ENCODE assay signal across 16 cellular contexts in the genomic region with DNA sequence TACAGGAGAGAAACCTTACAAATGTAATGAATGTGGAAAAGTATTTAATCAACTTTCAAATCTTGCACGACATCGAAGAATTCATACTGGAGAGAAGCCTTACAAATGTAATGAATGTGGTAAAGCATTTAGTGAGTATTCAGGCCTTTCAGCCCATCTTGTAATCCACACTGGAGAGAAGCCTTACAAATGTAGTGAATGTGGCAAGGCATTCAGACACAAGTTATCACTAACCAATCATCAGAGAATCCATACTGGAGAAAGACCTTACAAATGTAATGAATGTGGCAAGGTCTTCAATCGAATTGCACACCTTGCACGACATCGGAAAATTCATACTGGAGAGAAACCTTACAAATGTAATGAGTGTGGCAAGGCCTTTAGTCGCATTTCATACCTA. TPM values are rescaled to one million over a fixed set of nuclear protein-coding genes. Genes with fewer than 3 reads are reported as not detected.
A peak's percentile ranks its signal among the peaks of the same experiment; 100 is the strongest.
DNase-seq lines count a peak whose midpoint lies in the region; ATAC-seq, FAIRE-seq and TF ChIP-seq lines count a peak whose summit lies in the region.
"Had no signal": no experiment of that assay in that cellular context is flagged by ENCODE, and none has a peak within 500 bp of the region (broad histone marks: within the 10 kb centered on the region; RNA-seq: fewer than 3 reads in every experiment).

No MANE protein-coding gene starts in this region.

- no peaks in the 10 kb centered on the region for H3K27me3 ChIP-seq in liver (ENCODE audit: control insufficient read depth in 4 of 4, insufficient read depth in 4 of 4, low read length in 3 of 4)
- no peaks in the 10 kb centered on the region for H3K27me3 ChIP-seq in right lobe of liver
- H3K27me3 ChIP-seq in K562 (ENCODE audit: control insufficient read depth in 2 of 2, insufficient read depth in 2 of 2, low read length in 2 of 2), result no peaks in the 10 kb centered on the region

- DNase-seq in right lobe of liver (no peak), K562 (ENCODE audit: extremely low read depth in 1 of 4, low spot score in 3 of 4) (no peak), kidney (no peak), NCI-H1417 (lab: John Stamatoyannopoulos, UW) (no peak), inferior parietal cortex (ENCODE audit: extremely low spot score) (no peak)
- no peak for DNase-seq in activated naive CD4-positive, alpha-beta T cell (lab: John Stamatoyannopoulos, UW)
- DNase-seq: 8988T, H7, Kasumi-1, NCI-H1930, NCI-H510A, NCI-H82 had no signal

- H3K9ac ChIP-seq in liver (ENCODE audit: low read depth in 1 of 2, low read length in 2 of 2), result no peak overlapping the region
- H3K9ac ChIP-seq in K562 (ENCODE audit: insufficient read depth in 1 of 2, low read depth in 2 of 2, low read length in 2 of 2), result no peak overlapping the region
- no peak overlapping the region for H3K9ac ChIP-seq in kidney (ENCODE audit: low read length in 2 of 2)

- H3K4me2 ChIP-seq in K562 (ENCODE audit: insufficient read depth, low read length), result no peak overlapping the region

- ATAC-seq in right lobe of liver (no peak), K562 (no peak), HG03095 (IDR thresholded peaks at IDR 0.05; ENCODE audit: unreplicated experiment) (no peak)
- ATAC-seq: Panc1, Right ventricle myocardium inferior had no signal

- no peaks in the 10 kb centered on the region for H4K20me1 ChIP-seq in K562 (replicated peaks; ENCODE audit: control insufficient read depth, insufficient read depth, low read length)

- WGBS in liver, result over 99% methylated on average over 6 of the region's 6 CpGs
- WGBS in right lobe of liver (ENCODE audit: insufficient coverage, low coverage, low lambda C conversion rate, missing lambda C conversion rate), result 91% methylated on average over 6 of the region's 6 CpGs
- 96% methylated on average over 6 of the region's 6 CpGs for WGBS in K562 (ENCODE audit: insufficient coverage, low coverage, missing lambda C conversion rate)

- TF ChIP-seq POLR2A in right lobe of liver (IDR thresholded peaks at IDR 0.05), result no peak
- no peak for TF ChIP-seq POLR2A in K562 (conservative IDR thresholded peaks at IDR 0.05)

- no TSS peak for BruUV-seq in K562 (replicated peaks; lab: Mats Ljungman, UMichigan)

- in situ Hi-C loops in K562 (cut with MboI), result no loop called here

- H3K4me3 ChIP-seq in liver (ENCODE audit: low read depth in 1 of 3, low read length in 3 of 3) (peak overlapping the region in 2 of 3 donors; percentile 64 to 87), right lobe of liver (no peak overlapping the region), K562 (no peak overlapping the region), kidney (ENCODE audit: low read length in 2 of 2) (peak overlapping the region; percentile 20 to 49)

- H3K9me3 ChIP-seq in liver (ENCODE audit: control insufficient read depth in 4 of 4, low read length in 3 of 4) (peaks cover 60 to 98% (median 84%) of the 10 kb centered on the region in 4 donors), right lobe of liver (peaks cover 15 to 90% (median 48%) of the 10 kb centered on the region in 4 donors), K562 (replicated peaks; ENCODE audit: control insufficient read depth, insufficient read depth, low read depth, low read length) (peaks cover 41% of the 10 kb centered on the region), kidney (ENCODE audit: control insufficient read depth in 1 of 2, low read length in 2 of 2) (peaks cover 64 to 93% of the 10 kb centered on the region in 2 donors)

- TF ChIP-seq RAD21 in liver (IDR thresholded peaks at IDR 0.05), result no peak
- TF ChIP-seq RAD21 in K562 (CRISPR knock-in tag; conservative IDR thresholded peaks at IDR 0.05 in 1 of 2, IDR thresholded peaks at IDR 0.05 in 1 of 2), result no peak

- POLR2A ChIA-PET in K562 (lab: Yijun Ruan, JAX), result no interaction called here

- no peak for TF ChIP-seq EP300 in K562 (IDR thresholded peaks at IDR 0.05; ENCODE audit: low read length)

- H3K4me1 ChIP-seq in liver (ENCODE audit: control insufficient read depth in 4 of 4, insufficient read depth in 4 of 4, low read length in 3 of 4) (no peaks in the 10 kb centered on the region), right lobe of liver (no peaks in the 10 kb centered on the region), K562 (replicated peaks in 1 of 2; ENCODE audit: control insufficient read depth in 2 of 2, insufficient read depth in 2 of 2, low read length in 2 of 2) (no peaks in the 10 kb centered on the region; a peak in 1 of 5 replicates), kidney (ENCODE audit: control insufficient read depth in 1 of 2, insufficient read depth in 1 of 2, low read depth in 1 of 2, low read length in 2 of 2) (no peaks in the 10 kb centered on the region)

- H3K36me3 ChIP-seq in liver (ENCODE audit: control insufficient read depth in 4 of 4, insufficient read depth in 3 of 4, low read depth in 1 of 4, low read length in 3 of 4) (peaks cover 9 to 56% (median 51%) of the 10 kb centered on the region in 4 donors), right lobe of liver (peaks cover 4 to 59% (median 23%) of the 10 kb centered on the region in 4 donors), K562 (ENCODE audit: control insufficient read depth, insufficient read depth, low read length) (peaks cover 53% of the 10 kb centered on the region), kidney (ENCODE audit: control insufficient read depth in 1 of 2, insufficient read depth in 2 of 2, low read length in 2 of 2) (peaks cover 29 to 36% of the 10 kb centered on the region in 2 donors)

- TF ChIP-seq CTCF in liver (IDR thresholded peaks at IDR 0.05; ENCODE audit: low read depth, low read length, missing input control) (no peak), right lobe of liver (IDR thresholded peaks at IDR 0.05) (no peak), K562 (IDR thresholded peaks at IDR 0.05 in 2 of 3, conservative IDR thresholded peaks at IDR 0.05 in 1 of 3; ENCODE audit: insufficient read depth in 2 of 3, low read depth in 1 of 3, low read length in 3 of 3) (no peak), kidney (IDR thresholded peaks at IDR 0.05; ENCODE audit: borderline replicate concordance, extremely low read depth, insufficient read depth) (no peak)

- CTCF ChIA-PET in K562 (lab: Yijun Ruan, JAX; ENCODE audit: low intra/inter-chr PET ratio), result no interaction called here

- no peaks in the 10 kb centered on the region for H3K9me1 ChIP-seq in K562 (ENCODE audit: control insufficient read depth, insufficient read depth, low read length)

- intact Hi-C loops in right lobe of liver (cut with DNase I) (no loop called here), K562 (cut with micrococcal nuclease) (no loop called here), kidney (cut with DNase I) (no loop called here)

- H3K27ac ChIP-seq in liver (ENCODE audit: low read depth in 1 of 2, low read length in 2 of 2) (no peak overlapping the region), right lobe of liver (no peak overlapping the region), K562 (ENCODE audit: extremely low read depth, low read depth, low read length) (no peak overlapping the region), kidney (ENCODE audit: low read depth in 2 of 2, low read length in 2 of 2) (no peak overlapping the region)

- FAIRE-seq in K562 (lab: Jason Lieb, UNC) (no peak), kidney (lab: Jason Lieb, UNC) (no peak)

- no peak overlapping the region for H2AFZ ChIP-seq in K562 (ENCODE audit: low read depth, low read length)

- H3K79me2 ChIP-seq in K562 (ENCODE audit: control insufficient read depth, insufficient read depth, low read length), result no peaks in the 10 kb centered on the region

RNA-seq across cellular contexts. Expression of a gene that starts 13.6 kb away (rescaled TPM):
- under 1 TPM; 0.08 to 0.89 TPM for total RNA-seq in liver
- under 1 TPM; 0.21 to 0.25 TPM for polyA plus RNA-seq in liver
- under 1 TPM in 5 of 6 experiments, not detected in 1; 0.16 to 0.51 (median 0.39) TPM for total RNA-seq in right lobe of liver
- total RNA-seq in K562 (2011; cell fraction: chromatin; rRNA removed; ENCODE audit: low replicate concordance), result not detected in 2 replicates
- total RNA-seq in K562 (2011; cell fraction: nucleolus; rRNA removed), result not detected in 2 replicates
- not detected in 2 replicates for total RNA-seq in K562 (2011; cell fraction: nucleoplasm; rRNA removed)
- total RNA-seq in K562 (2014; rRNA removed), result not detected in 2 replicates
- total RNA-seq in K562 (2014; rRNA removed; fragmentation: Illumina TruSeq; extraction: Trizol), result not detected in 2 replicates
- total RNA-seq in K562 (2015; rRNA removed; fragmentation: Illumina TruSeq; extraction: Trizol), result not detected in 2 replicates
- total RNA-seq in K562 (2021), result not detected in 2 replicates
- not detected in 2 replicates for polyA plus RNA-seq in K562 (2011; rRNA removed)
- polyA plus RNA-seq in K562 (2011; cell fraction: cytosol; rRNA removed), result not detected in 2 replicates
- polyA plus RNA-seq in K562 (2011; cell fraction: nucleus; rRNA removed), result not detected in 2 replicates
- polyA plus RNA-seq in K562 (2012), result not detected in 2 replicates
- polyA plus RNA-seq in K562 (2014; fragmentation: Illumina TruSeq; extraction: Trizol), result not detected in 2 replicates
- polyA plus RNA-seq in K562 (2014; fragmentation: Nextera tagmentation; extraction: Ambion mirVana), result not detected
- polyA plus RNA-seq in K562 (2014; rRNA removed), result not detected in 2 replicates
- not detected in 2 replicates for polyA minus RNA-seq in K562 (2011; rRNA and poly(A)+ RNA removed)
- not detected in 2 replicates for polyA minus RNA-seq in K562 (2011; cell fraction: cytosol; rRNA and poly(A)+ RNA removed)
- polyA minus RNA-seq in K562 (2011; cell fraction: nucleus; rRNA and poly(A)+ RNA removed), result not detected in 2 replicates
- 4.9 TPM for total RNA-seq in kidney
- 4.2 TPM for polyA plus RNA-seq in kidney (ENCODE audit: insufficient read depth, low read depth, low replicate concordance)

RNA-seq across cellular contexts. Expression of a gene that starts 25.5 kb away (rescaled TPM):
- total RNA-seq in liver (1 to 10 TPM; 3.4 to 3.5 TPM), right lobe of liver (1 to 10 TPM; 3.7 to 7.1 (median 5.3) TPM), K562 (2014; rRNA removed) (10.4 and 13.1 TPM in 2 replicates), K562 (2014; rRNA removed; fragmentation: Illumina TruSeq; extraction: Trizol) (31.1 and 43.3 TPM in 2 replicates), K562 (2015; rRNA removed; fragmentation: Illumina TruSeq; extraction: Trizol) (17.8 and 18.7 TPM in 2 replicates), K562 (2021) (21.3 and 22.3 TPM in 2 replicates), kidney (13.2 TPM)
- polyA plus RNA-seq in liver (1 to 10 TPM; 1.8 to 7.3 TPM), K562 (2011; rRNA removed) (8.1 and 19.5 TPM in 2 replicates), K562 (2014; fragmentation: Illumina TruSeq; extraction: Trizol) (23.1 and 30.7 TPM in 2 replicates), K562 (2014; fragmentation: Nextera tagmentation; extraction: Ambion mirVana) (10 to 100 TPM; 27.4 to 29.5 TPM), K562 (2014; rRNA removed) (12.5 and 14.2 TPM in 2 replicates), kidney (ENCODE audit: insufficient read depth, low read depth, low replicate concordance) (10.4 TPM)
- 4.9 and 20.2 TPM in 2 replicates for total RNA-seq in K562 (2011; cell fraction: chromatin; rRNA removed; ENCODE audit: low replicate concordance)
- 3.3 and 5.4 TPM in 2 replicates for total RNA-seq in K562 (2011; cell fraction: nucleolus; rRNA removed)
- 5.6 and 6.5 TPM in 2 replicates for total RNA-seq in K562 (2011; cell fraction: nucleoplasm; rRNA removed)
- polyA plus RNA-seq in K562 (2011; cell fraction: cytosol; rRNA removed), result 1.2 and 2.8 TPM in 2 replicates
- polyA plus RNA-seq in K562 (2011; cell fraction: nucleus; rRNA removed), result 3.6 and 3.8 TPM in 2 replicates
- polyA plus RNA-seq in K562 (2012), result 14.0 and 18.3 TPM in 2 replicates
- polyA minus RNA-seq in K562 (2011; rRNA and poly(A)+ RNA removed), result 16.9 and 19.7 TPM in 2 replicates
- 2.4 and 6.9 TPM in 2 replicates for polyA minus RNA-seq in K562 (2011; cell fraction: cytosol; rRNA and poly(A)+ RNA removed)
- polyA minus RNA-seq in K562 (2011; cell fraction: nucleus; rRNA and poly(A)+ RNA removed), result 3.6 and 6.9 TPM in 2 replicates

RNA-seq across cellular contexts. Expression of a gene that starts 47.3 kb away (rescaled TPM):
- 1 to 10 TPM; 2.2 to 3.3 TPM for total RNA-seq in liver
- polyA plus RNA-seq in liver, result 1 to 10 TPM; 2.1 to 2.6 TPM
- 1 to 10 TPM; 1.0 to 2.9 (median 2.3) TPM for total RNA-seq in right lobe of liver
- total RNA-seq in K562 (2011; cell fraction: chromatin; rRNA removed; ENCODE audit: low replicate concordance), result 1.4 and 1.6 TPM in 2 replicates
- 0.92 and 1.7 TPM in 2 replicates for total RNA-seq in K562 (2011; cell fraction: nucleolus; rRNA removed)
- 0.76 and 1.0 TPM in 2 replicates for total RNA-seq in K562 (2011; cell fraction: nucleoplasm; rRNA removed)
- total RNA-seq in K562 (2014; rRNA removed), result 0.29 TPM in 1 of 2 replicates, not detected in the other
- 0.41 and 0.51 TPM in 2 replicates for total RNA-seq in K562 (2014; rRNA removed; fragmentation: Illumina TruSeq; extraction: Trizol)
- 0.11 and 0.76 TPM in 2 replicates for total RNA-seq in K562 (2015; rRNA removed; fragmentation: Illumina TruSeq; extraction: Trizol)
- 0.40 and 0.47 TPM in 2 replicates for total RNA-seq in K562 (2021)
- 0.17 TPM in 1 of 2 replicates, not detected in the other for polyA plus RNA-seq in K562 (2011; rRNA removed)
- polyA plus RNA-seq in K562 (2011; cell fraction: cytosol; rRNA removed), result 0.30 TPM in 1 of 2 replicates, not detected in the other
- polyA plus RNA-seq in K562 (2011; cell fraction: nucleus; rRNA removed), result 0.32 and 0.48 TPM in 2 replicates
- polyA plus RNA-seq in K562 (2012), result 0.68 and 0.72 TPM in 2 replicates
- polyA plus RNA-seq in K562 (2014; fragmentation: Illumina TruSeq; extraction: Trizol), result 0.15 and 1.2 TPM in 2 replicates
- 1 to 10 TPM in 1 of 2 experiments, under 1 TPM in 1; 0.79 to 1.9 TPM for polyA plus RNA-seq in K562 (2014; fragmentation: Nextera tagmentation; extraction: Ambion mirVana)
- polyA plus RNA-seq in K562 (2014; rRNA removed), result 1.0 and 2.3 TPM in 2 replicates
- 0.74 TPM in 1 of 2 replicates, not detected in the other for polyA minus RNA-seq in K562 (2011; rRNA and poly(A)+ RNA removed)
- polyA minus RNA-seq in K562 (2011; cell fraction: cytosol; rRNA and poly(A)+ RNA removed), result not detected in 2 replicates
- polyA minus RNA-seq in K562 (2011; cell fraction: nucleus; rRNA and poly(A)+ RNA removed), result 0.11 TPM in 1 of 2 replicates, not detected in the other
- total RNA-seq in kidney, result 27.2 TPM
- 10.9 TPM for polyA plus RNA-seq in kidney (ENCODE audit: insufficient read depth, low read depth, low replicate concordance)

RNA-seq across cellular contexts. Expression of a gene that starts 53.0 kb away (rescaled TPM):
- total RNA-seq in liver (1 to 10 TPM; 4.0 to 4.9 TPM), right lobe of liver (1 to 10 TPM; 2.3 to 6.0 (median 4.9) TPM), K562 (2014; rRNA removed) (6.7 and 7.9 TPM in 2 replicates), K562 (2014; rRNA removed; fragmentation: Illumina TruSeq; extraction: Trizol) (21.2 and 26.4 TPM in 2 replicates), K562 (2015; rRNA removed; fragmentation: Illumina TruSeq; extraction: Trizol) (10.7 and 11.2 TPM in 2 replicates), K562 (2021) (8.9 and 11.0 TPM in 2 replicates), kidney (22.8 TPM)
- polyA plus RNA-seq in liver (1 to 10 TPM; 1.6 to 3.5 TPM), K562 (2011; rRNA removed) (12.0 and 17.1 TPM in 2 replicates), K562 (2014; fragmentation: Illumina TruSeq; extraction: Trizol) (15.5 and 18.5 TPM in 2 replicates), K562 (2014; fragmentation: Nextera tagmentation; extraction: Ambion mirVana) (10 to 100 TPM in 1 of 2 experiments, 1 to 10 TPM in 1; 9.0 to 23.0 TPM), K562 (2014; rRNA removed) (7.1 and 10.2 TPM in 2 replicates), kidney (ENCODE audit: insufficient read depth, low read depth, low replicate concordance) (8.4 TPM)
- 29.9 and 51.8 TPM in 2 replicates for total RNA-seq in K562 (2011; cell fraction: chromatin; rRNA removed; ENCODE audit: low replicate concordance)
- total RNA-seq in K562 (2011; cell fraction: nucleolus; rRNA removed), result 12.7 and 14.2 TPM in 2 replicates
- 28.6 and 38.4 TPM in 2 replicates for total RNA-seq in K562 (2011; cell fraction: nucleoplasm; rRNA removed)
- polyA plus RNA-seq in K562 (2011; cell fraction: cytosol; rRNA removed), result 2.6 and 5.7 TPM in 2 replicates
- 4.4 and 4.9 TPM in 2 replicates for polyA plus RNA-seq in K562 (2011; cell fraction: nucleus; rRNA removed)
- polyA plus RNA-seq in K562 (2012), result 11.8 and 12.2 TPM in 2 replicates
- polyA minus RNA-seq in K562 (2011; rRNA and poly(A)+ RNA removed), result 27.2 and 29.3 TPM in 2 replicates
- polyA minus RNA-seq in K562 (2011; cell fraction: cytosol; rRNA and poly(A)+ RNA removed), result 5.7 and 9.8 TPM in 2 replicates
- polyA minus RNA-seq in K562 (2011; cell fraction: nucleus; rRNA and poly(A)+ RNA removed), result 2.8 and 11.1 TPM in 2 replicates

Comparison
In these comparisons a context has a peak if more than half of its experiments do, and no peak if none do; other contexts are left out.
1. H3K4me3 ChIP-seq: peak in liver (2 of 3) and kidney (2 of 2); none in right lobe of liver (0 of 3) and K562 (single experiment).